2 cellular contexts compared by ENCODE assay signal in the genomic region with DNA sequence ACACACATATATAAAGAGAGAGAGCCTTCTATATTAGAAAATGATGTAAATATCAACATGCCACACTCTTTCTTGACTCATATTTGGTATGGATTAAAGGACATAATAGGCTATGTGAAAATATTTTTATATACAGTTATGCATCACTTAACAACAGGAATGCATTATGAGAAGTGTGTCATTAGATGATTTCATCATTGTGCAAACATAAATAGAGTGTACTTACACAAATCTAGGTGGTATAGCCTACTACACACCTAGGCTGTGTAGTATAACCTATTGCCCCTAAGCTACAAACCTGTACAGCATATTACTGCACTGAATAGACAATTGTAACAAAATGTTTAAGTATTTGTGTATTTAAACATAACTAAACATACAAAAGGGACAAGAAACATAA.
TF ChIP-seq lines count a peak whose summit lies in the region.

No MANE protein-coding gene starts in this region.

TF ChIP-seq in SK-N-SH, 30 proteins besides CTCF, POLR2A, EP300 and RAD21 (continued from another document):
- TF ChIP-seq FOXM1 (IDR thresholded peaks at IDR 0.05; ENCODE audit: low read depth) (no peak), YY1 (IDR thresholded peaks at IDR 0.05; ENCODE audit: low read depth) (no peak), EZH2phosphoT487 (IDR thresholded peaks at IDR 0.05; ENCODE audit: borderline replicate concordance, low read depth) (no peak), ELF1 (IDR thresholded peaks at IDR 0.05) (no peak), SIN3A (IDR thresholded peaks at IDR 0.05; ENCODE audit: borderline replicate concordance, low read depth, low read length) (no peak), TEAD4 (IDR thresholded peaks at IDR 0.05; ENCODE audit: borderline replicate concordance, insufficient read depth) (no peak), ZBTB33 (IDR thresholded peaks at IDR 0.05; ENCODE audit: borderline replicate concordance, low read depth) (no peak), MXI1 (IDR thresholded peaks at IDR 0.05; ENCODE audit: low read depth, low read length) (no peak), RCOR1 (IDR thresholded peaks at IDR 0.05; ENCODE audit: low read length) (no peak), JUND (IDR thresholded peaks at IDR 0.05) (no peak), SMC3 (IDR thresholded peaks at IDR 0.05; ENCODE audit: low read depth, low read length) (no peak), POLR2AphosphoS5 (IDR thresholded peaks at IDR 0.05; ENCODE audit: low read depth, low read length) (no peak)
- TF ChIP-seq, protein P1, sequence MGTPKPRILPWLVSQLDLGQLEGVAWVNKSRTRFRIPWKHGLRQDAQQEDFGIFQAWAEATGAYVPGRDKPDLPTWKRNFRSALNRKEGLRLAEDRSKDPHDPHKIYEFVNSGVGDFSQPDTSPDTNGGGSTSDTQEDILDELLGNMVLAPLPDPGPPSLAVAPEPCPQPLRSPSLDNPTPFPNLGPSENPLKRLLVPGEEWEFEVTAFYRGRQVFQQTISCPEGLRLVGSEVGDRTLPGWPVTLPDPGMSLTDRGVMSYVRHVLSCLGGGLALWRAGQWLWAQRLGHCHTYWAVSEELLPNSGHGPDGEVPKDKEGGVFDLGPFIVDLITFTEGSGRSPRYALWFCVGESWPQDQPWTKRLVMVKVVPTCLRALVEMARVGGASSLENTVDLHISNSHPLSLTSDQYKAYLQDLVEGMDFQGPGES (IDR thresholded peaks at IDR 0.05; ENCODE audit: low read depth, low read length), result no peak
- TF ChIP-seq, protein P2, sequence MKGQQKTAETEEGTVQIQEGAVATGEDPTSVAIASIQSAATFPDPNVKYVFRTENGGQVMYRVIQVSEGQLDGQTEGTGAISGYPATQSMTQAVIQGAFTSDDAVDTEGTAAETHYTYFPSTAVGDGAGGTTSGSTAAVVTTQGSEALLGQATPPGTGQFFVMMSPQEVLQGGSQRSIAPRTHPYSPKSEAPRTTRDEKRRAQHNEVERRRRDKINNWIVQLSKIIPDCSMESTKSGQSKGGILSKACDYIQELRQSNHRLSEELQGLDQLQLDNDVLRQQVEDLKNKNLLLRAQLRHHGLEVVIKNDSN (IDR thresholded peaks at IDR 0.05; ENCODE audit: borderline replicate concordance, low read depth), result no peak

TF ChIP-seq in SK-N-SH treated with all-trans-retinoic acid at 6 μM for 48 hours, 23 proteins besides CTCF, POLR2A, EP300 and RAD21 (continued from another document):
- TF ChIP-seq, protein P3, sequence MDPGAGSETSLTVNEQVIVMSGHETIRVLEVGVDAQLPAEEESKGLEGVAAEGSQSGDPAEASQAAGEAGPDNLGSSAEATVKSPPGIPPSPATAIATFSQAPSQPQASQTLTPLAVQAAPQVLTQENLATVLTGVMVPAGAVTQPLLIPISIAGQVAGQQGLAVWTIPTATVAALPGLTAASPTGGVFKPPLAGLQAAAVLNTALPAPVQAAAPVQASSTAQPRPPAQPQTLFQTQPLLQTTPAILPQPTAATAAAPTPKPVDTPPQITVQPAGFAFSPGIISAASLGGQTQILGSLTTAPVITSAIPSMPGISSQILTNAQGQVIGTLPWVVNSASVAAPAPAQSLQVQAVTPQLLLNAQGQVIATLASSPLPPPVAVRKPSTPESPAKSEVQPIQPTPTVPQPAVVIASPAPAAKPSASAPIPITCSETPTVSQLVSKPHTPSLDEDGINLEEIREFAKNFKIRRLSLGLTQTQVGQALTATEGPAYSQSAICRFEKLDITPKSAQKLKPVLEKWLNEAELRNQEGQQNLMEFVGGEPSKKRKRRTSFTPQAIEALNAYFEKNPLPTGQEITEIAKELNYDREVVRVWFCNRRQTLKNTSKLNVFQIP (CRISPR knock-in tag; IDR thresholded peaks at IDR 0.05; ENCODE audit: borderline replicate concordance, low read depth), result no peak
- no peak for TF ChIP-seq ESRRG (CRISPR knock-in tag; IDR thresholded peaks at IDR 0.05)
- no peak for TF ChIP-seq ARNTL (CRISPR knock-in tag; IDR thresholded peaks at IDR 0.05; ENCODE audit: borderline replicate concordance, low read depth)
- TF ChIP-seq ZNF565 (CRISPR knock-in tag; conservative IDR thresholded peaks at IDR 0.05; ENCODE audit: low read depth), result no peak
- TF ChIP-seq ZNF8 (CRISPR knock-in tag; IDR thresholded peaks at IDR 0.05), result no peak
- no peak for TF ChIP-seq ZC3H10 (CRISPR knock-in tag; IDR thresholded peaks at IDR 0.05)
- no peak for TF ChIP-seq TCF4 (CRISPR knock-in tag; IDR thresholded peaks at IDR 0.05; ENCODE audit: borderline replicate concordance)
- TF ChIP-seq BACH2 (CRISPR knock-in tag; IDR thresholded peaks at IDR 0.05; ENCODE audit: borderline replicate concordance), result no peak
